8 cellular contexts compared by ENCODE assay signal in the genomic region with DNA sequence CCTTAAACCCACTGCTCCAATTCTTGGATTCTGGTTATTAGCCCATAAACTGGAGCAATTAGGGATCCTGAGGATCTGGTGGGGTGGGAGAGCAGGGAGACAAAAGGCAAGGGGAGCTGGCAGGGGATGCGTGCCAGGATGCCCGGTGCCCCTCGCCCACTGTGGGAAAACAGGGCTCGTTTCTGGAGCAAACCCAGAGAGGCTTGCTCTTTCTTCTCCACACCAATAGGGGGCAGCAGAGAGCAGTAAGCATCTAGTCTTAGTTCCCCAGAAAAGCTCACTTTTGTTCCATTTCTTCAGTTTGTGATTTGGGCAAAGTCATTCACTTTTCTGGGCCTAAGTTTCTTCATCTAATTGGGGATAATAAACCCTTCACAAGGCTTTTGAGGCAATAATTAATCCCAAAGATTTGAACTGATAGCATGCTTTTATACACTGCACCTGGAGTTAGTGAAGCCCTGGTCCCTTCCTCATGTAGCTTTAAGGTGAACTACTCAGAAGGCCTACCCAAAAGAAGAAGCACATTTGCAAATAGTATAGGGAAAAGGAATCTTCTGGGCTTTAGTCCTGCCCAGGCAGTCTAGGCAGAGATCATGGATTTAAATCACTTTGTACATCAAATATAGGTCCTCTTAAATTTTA.
DNase-seq lines count a peak whose midpoint lies in the region; ATAC-seq and TF ChIP-seq lines count a peak whose summit lies in the region.

No MANE protein-coding gene starts in this region.

- H3K79me2 ChIP-seq in neural progenitor cell (ENCODE audit: low read depth), result no peaks in the 10 kb centered on the region

- TF ChIP-seq CTCF in GM13976 (IDR thresholded peaks at IDR 0.05; ENCODE audit: borderline replicate concordance, control extremely low read depth, extremely low read depth, insufficient read depth, missing control alignments) (peak; percentile 81), WERI-Rb-1 (IDR thresholded peaks at IDR 0.05; ENCODE audit: low read depth, low read length) (peak; percentile 92), fibroblast of mammary gland (conservative IDR thresholded peaks at IDR 0.05; ENCODE audit: control insufficient read depth, insufficient read depth, low read depth, low read length) (peak; percentile 96), neural progenitor cell (IDR thresholded peaks at IDR 0.05) (peak; percentile 91)

- no peaks in the 10 kb centered on the region for H3K9me3 Mint-ChIP-seq in neural progenitor cell

- no peaks in the 10 kb centered on the region for H3F3A ChIP-seq in neural progenitor cell (ENCODE audit: low read depth)

- no peak for ATAC-seq in GM19467 (IDR thresholded peaks at IDR 0.05; ENCODE audit: unreplicated experiment)

- no peaks in the 10 kb centered on the region for H3K36me3 Mint-ChIP-seq in neural progenitor cell

- no peaks in the 10 kb centered on the region for H4K20me1 ChIP-seq in neural progenitor cell (ENCODE audit: low read depth)

- H3K27ac Mint-ChIP-seq in neural progenitor cell, result no peak overlapping the region

- H3K27me3 Mint-ChIP-seq in neural progenitor cell (ENCODE audit: insufficient read depth, low read depth), result peaks cover 5% of the 10 kb centered on the region

- H3K27ac ChIP-seq in WERI-Rb-1, result no peak overlapping the region
- no peak overlapping the region for H3K27ac ChIP-seq in neural progenitor cell

- no peak overlapping the region for H3K4me3 Mint-ChIP-seq in neural progenitor cell

- H3K4me1 ChIP-seq in neural progenitor cell, result no peaks in the 10 kb centered on the region

- in situ Hi-C loops in GM13976 (cut with MboI; ENCODE audit: low sequenced_read_pairs, unreplicated experiment), result loop anchor here (25.0 kb wide), 1 partner anchor 1212 kb away; the partner anchor contains the start of gene PLPP3

- H3K36me3 ChIP-seq in WERI-Rb-1, result no peaks in the 10 kb centered on the region
- H3K36me3 ChIP-seq in neural progenitor cell, result no peaks in the 10 kb centered on the region

- H3K4me1 Mint-ChIP-seq in neural progenitor cell, result no peaks in the 10 kb centered on the region

- H3K4me3 ChIP-seq in WERI-Rb-1 (ENCODE audit: low read depth, low read length) (no peak overlapping the region), fibroblast of mammary gland (ENCODE audit: control insufficient read depth, low read depth, low read length) (no peak overlapping the region), neural progenitor cell (no peak overlapping the region)

- H3K9me3 ChIP-seq in WERI-Rb-1 (ENCODE audit: severe bottlenecking) (no peaks in the 10 kb centered on the region), neural progenitor cell (ENCODE audit: low read depth) (no peaks in the 10 kb centered on the region)

- H2AFZ ChIP-seq in neural progenitor cell (replicated peaks), result no peak overlapping the region

- H3K4me2 ChIP-seq in neural progenitor cell, result no peak overlapping the region

- DNase-seq in Ammon's horn (ENCODE audit: low spot score) (peak; percentile 80), GM13976 (ENCODE audit: low spot score) (peak; percentile 68), NCI-H1048 (lab: John Stamatoyannopoulos, UW) (peak; percentile 19), WERI-Rb-1 (peak; percentile 23), fibroblast of mammary gland (ENCODE audit: low read depth) (peak; percentile 70), neural progenitor cell (ENCODE audit: low spot score) (peak; percentile 69), ureter (ENCODE audit: low spot score) (no peak)

- H3K9ac ChIP-seq in neural progenitor cell, result no peak overlapping the region

- H3K27me3 ChIP-seq in WERI-Rb-1 (ENCODE audit: insufficient read depth, low read depth, severe bottlenecking) (peaks cover 6% of the 10 kb centered on the region), neural progenitor cell (no peaks in the 10 kb centered on the region)
